ENCODE assay signal across 24 cellular contexts in genomic region chr5:145948047-145948446, GRCh38. TPM values are rescaled to one million over a fixed set of nuclear protein-coding genes. Genes with fewer than 3 reads are reported as not detected.
"Had no signal": no experiment of that assay in that cellular context is flagged by ENCODE, and none has a peak within 500 bp of the region (broad histone marks: within the 10 kb centered on the region; RNA-seq: fewer than 3 reads in every experiment).

No MANE protein-coding gene starts in this region.

- H3K27me3 ChIP-seq: brain microvascular endothelial cell had no signal

- ATAC-seq: activated T-helper 17 cell treated with anti-CD3 and anti-CD28 coated beads, Interleukin-2, amount 50 U/mL, for 72 hours; PC-3; T-cell had no signal

- H3K27ac ChIP-seq: brain microvascular endothelial cell had no signal

- DNase-seq: activated B cell treated with CpG ODN at 0.5 μM for 24 hours; activated CD4-positive, alpha-beta memory T cell treated with anti-CD3 and anti-CD28 coated beads, Interleukin-2, amount 10 ng/mL, durations not matched to agents 7 days and 5 days; activated CD4-positive, alpha-beta T cell treated with anti-CD3 and anti-CD28 coated beads, Interleukin-2, amount 10 ng/mL, durations not matched to agents 7 days and 5 days; activated gamma-delta T cell treated with Interleukin-2 at 50 U/mL for 16 hours; activated naive CD4-positive, alpha-beta T cell treated with anti-CD3 and anti-CD28 coated beads, Interleukin-2, amount 10 ng/mL, durations not matched to agents 7 days and 5 days; activated naive CD8-positive, alpha-beta T cell treated with anti-CD3 and anti-CD28 coated beads for 36 hours; activated T-cell treated with anti-CD3 and anti-CD28 coated beads for 4 hours; activated T-cell treated with anti-CD3 and anti-CD28 coated beads, Interleukin-2, amount 50 U/mL, for 48 hours; brain microvascular endothelial cell; Kasumi-1; NCI-H1092 treated with DMSO at 0.1 percent for 48 hours; NCI-H1417 treated with DMSO at 0.1 percent for 48 hours; NCI-H1694; NCI-H2029 treated with DMSO at 0.1 percent for 48 hours; NCI-H345; NCI-H510A; NCI-H526 treated with DMSO at 0.1 percent for 48 hours; NCI-H82; PC-3; SHP77 treated with DMSO at 0.1 percent for 48 hours; T-cell; T1000 had no signal

- H3K36me3 ChIP-seq: brain microvascular endothelial cell had no signal

RNA-seq across cellular contexts. Expression of gene SH3RF2, which starts 11.7 kb away (rescaled TPM):
- total RNA-seq: activated B cell treated with CpG ODN at 0.5 μM for 24 hours; activated CD8-positive, alpha-beta memory T cell treated with anti-CD3 and anti-CD28 coated beads for 36 hours; activated naive CD8-positive, alpha-beta T cell treated with anti-CD3 and anti-CD28 coated beads for 36 hours had no signal
